8 cellular contexts compared by ENCODE assay signal in genomic region chr9:131395745-131396479, GRCh38. TPM values are rescaled to one million over a fixed set of nuclear protein-coding genes. Genes with fewer than 3 reads are reported as not detected.
DNase-seq lines count a peak whose midpoint lies in the region; ATAC-seq and TF ChIP-seq lines count a peak whose summit lies in the region.

No MANE protein-coding gene starts in this region.

- H3K9ac ChIP-seq in iPS-20b (ENCODE audit: low read depth, low read length), result peak overlapping the region; percentile 96; the same call in 1 of the 2 replicates

- H3K27me3 ChIP-seq in iPS-20b (ENCODE audit: insufficient read depth, low read length) (no peaks in the 10 kb centered on the region), testis (no peaks in the 10 kb centered on the region)

- peak overlapping the region; percentile 90 for H3K27ac Mint-ChIP-seq in activated T-helper 2 cell treated with anti-CD3 and anti-CD28 coated beads, Interferon-gamma antibody, Interleukin-2, Interleukin-4, amounts not matched to agents 10 μg/mL and 5 μg/mL and 100 μg/mL, durations not matched to agents 14 hours and 24 hours and 36 hours

- ATAC-seq in GM21360 (IDR thresholded peaks at IDR 0.05; ENCODE audit: unreplicated experiment) (no peak), GM18511 (IDR thresholded peaks at IDR 0.05; ENCODE audit: unreplicated experiment) (no peak)

- H3K4me3 ChIP-seq in iPS-20b (ENCODE audit: low read length) (peak overlapping the region; percentile 85), testis (peak overlapping the region in 1 of 2 donors; percentile 77)

- peak overlapping the region; percentile 81 for H3K4me3 Mint-ChIP-seq in activated T-helper 2 cell treated with anti-CD3 and anti-CD28 coated beads, Interferon-gamma antibody, Interleukin-2, Interleukin-4, amounts not matched to agents 10 μg/mL and 5 μg/mL and 100 μg/mL, durations not matched to agents 14 hours and 24 hours and 36 hours (ENCODE audit: low read depth)

- peaks cover 34% of the 10 kb centered on the region for H3K4me1 ChIP-seq in iPS-20b (ENCODE audit: insufficient read depth, low read length)
- peaks cover 53% of the 10 kb centered on the region for H3K4me1 ChIP-seq in testis

- H3K36me3 ChIP-seq in iPS-20b (ENCODE audit: insufficient read depth, low read depth, low read length) (peaks cover 8% of the 10 kb centered on the region), testis (ENCODE audit: low read depth, missing control alignments) (no peaks in the 10 kb centered on the region)

- H3K9me3 Mint-ChIP-seq in activated T-helper 2 cell treated with anti-CD3 and anti-CD28 coated beads, Interferon-gamma antibody, Interleukin-2, Interleukin-4, amounts not matched to agents 10 μg/mL and 5 μg/mL and 100 μg/mL, durations not matched to agents 14 hours and 24 hours and 36 hours, result no peaks in the 10 kb centered on the region

- peak; percentile 64 for DNase-seq in activated CD8-positive, alpha-beta memory T cell treated with anti-CD3 and anti-CD28 coated beads for 24 hours
- no peak for DNase-seq in activated CD8-positive, alpha-beta memory T cell treated with anti-CD3 and anti-CD28 coated beads, Interleukin-2, amount 50 U/mL, for 4 hours
- DNase-seq in activated T-helper 2 cell treated with anti-CD3 and anti-CD28 coated beads, Interferon-gamma antibody, Interleukin-2, Interleukin-4, amounts not matched to agents 10 μg/mL and 5 μg/mL and 100 μg/mL, durations not matched to agents 14 hours and 24 hours and 36 hours (ENCODE audit: low spot score), result no peak
- no peak for DNase-seq in testis
- DNase-seq in G401 (ENCODE audit: low spot score), result no peak

- H3K27me3 Mint-ChIP-seq in activated T-helper 2 cell treated with anti-CD3 and anti-CD28 coated beads, Interferon-gamma antibody, Interleukin-2, Interleukin-4, amounts not matched to agents 10 μg/mL and 5 μg/mL and 100 μg/mL, durations not matched to agents 14 hours and 24 hours and 36 hours (ENCODE audit: low read depth), result peaks cover 2% of the 10 kb centered on the region

- TF ChIP-seq POLR2A in testis (IDR thresholded peaks at IDR 0.05), result no peak

- peaks cover 34% of the 10 kb centered on the region for H3K36me3 Mint-ChIP-seq in activated T-helper 2 cell treated with anti-CD3 and anti-CD28 coated beads, Interferon-gamma antibody, Interleukin-2, Interleukin-4, amounts not matched to agents 10 μg/mL and 5 μg/mL and 100 μg/mL, durations not matched to agents 14 hours and 24 hours and 36 hours (ENCODE audit: low read depth)

- intact Hi-C loops in activated T-helper 2 cell treated with anti-CD3 and anti-CD28 coated beads, Interferon-gamma antibody, Interleukin-2, Interleukin-4, amounts not matched to agents 10 μg/mL and 5 μg/mL and 100 μg/mL, durations not matched to agents 14 hours and 24 hours and 36 hours (cut with micrococcal nuclease), result loop anchor here (5.0 to 10.0 kb wide), 2 partner anchors 124 to 959 kb away; partner anchors contain the start of gene SETX
- intact Hi-C loops in testis (cut with DNase I; ENCODE audit: low total_unique reads), result no loop called here

- H3K4me1 Mint-ChIP-seq in activated T-helper 2 cell treated with anti-CD3 and anti-CD28 coated beads, Interferon-gamma antibody, Interleukin-2, Interleukin-4, amounts not matched to agents 10 μg/mL and 5 μg/mL and 100 μg/mL, durations not matched to agents 14 hours and 24 hours and 36 hours (ENCODE audit: low read depth), result peaks cover 56% of the 10 kb centered on the region

- TF ChIP-seq CTCF in testis (IDR thresholded peaks at IDR 0.05), result no peak

- H3K9me3 ChIP-seq in iPS-20b (ENCODE audit: insufficient read depth, low read depth, low read length) (no peaks in the 10 kb centered on the region), testis (no peaks in the 10 kb centered on the region)

- H3K27ac ChIP-seq in iPS-20b (ENCODE audit: low read length) (no peak overlapping the region), testis (peak overlapping the region; percentile 90 to 98)

- in situ Hi-C loops in G401 (cut with HindIII; ENCODE audit: low sequenced_read_pairs), result no loop called here

- 22 to 23% methylated on average over 8 to 11 of the region's 11 CpGs for WGBS in testis, 2 donors

RNA-seq across cellular contexts. Expression of gene PRRC2B, which starts 2.0 kb away (rescaled TPM):
- 150 and 174 TPM in 2 replicates for total RNA-seq in activated T-helper 2 cell treated with anti-CD3 and anti-CD28 coated beads, Interferon-gamma antibody, Interleukin-2, Interleukin-4, amounts not matched to agents 10 μg/mL and 5 μg/mL and 100 μg/mL, durations not matched to agents 14 hours and 24 hours and 36 hours
- total RNA-seq in testis, result 100 to 1,000 TPM; 175 to 213 TPM
- polyA plus RNA-seq in testis (ENCODE audit: insufficient read depth, low read depth, low replicate concordance), result 111 TPM
- 48.4 and 51.2 TPM in 2 replicates for total RNA-seq in G401 (2014; rRNA removed; shearing (Covaris generic))
